12 cellular contexts compared by ENCODE assay signal in the genomic region with DNA sequence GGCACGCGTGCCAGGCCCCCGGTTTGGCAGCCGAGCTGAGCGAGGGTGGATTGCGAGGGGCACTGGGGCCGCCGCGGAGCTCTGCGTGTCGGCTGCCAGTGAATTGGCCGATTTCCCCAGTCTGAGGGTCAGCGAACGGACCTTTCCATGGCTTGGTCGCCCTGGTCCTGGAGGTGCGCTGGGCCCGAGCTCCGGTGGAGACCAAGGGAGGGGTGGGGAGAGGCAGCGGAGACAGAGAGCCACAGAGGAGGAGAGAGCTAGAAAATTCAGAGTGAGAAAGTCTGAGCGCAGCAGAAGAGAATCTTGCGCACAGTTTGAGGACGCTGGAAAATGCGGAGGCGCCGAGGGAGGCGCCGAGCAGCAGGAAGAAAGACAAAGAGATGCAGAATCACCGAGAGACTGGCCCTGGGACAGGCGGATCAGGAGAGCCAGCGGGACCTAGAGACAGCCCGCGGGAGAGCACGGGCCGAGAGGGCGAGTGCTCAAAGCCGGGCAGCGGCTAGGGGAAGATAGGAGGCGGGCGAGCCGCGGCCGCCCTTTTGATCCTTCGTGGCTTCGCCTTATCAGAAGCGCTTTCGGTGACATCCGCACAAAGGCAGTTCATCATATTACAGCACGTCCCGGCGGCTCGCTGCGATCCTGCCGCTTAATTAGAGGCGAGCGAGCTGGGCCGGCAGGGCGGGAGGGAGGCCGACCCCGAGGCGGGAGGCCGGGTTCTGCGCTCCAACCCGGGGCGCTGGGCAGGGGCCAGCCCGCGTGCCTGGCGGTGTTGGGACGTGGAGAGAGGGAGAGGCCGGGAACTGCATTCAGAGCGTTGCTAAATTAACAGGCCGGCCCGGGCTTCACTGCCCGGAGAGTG. TPM values are rescaled to one million over a fixed set of nuclear protein-coding genes. Genes with fewer than 3 reads are reported as not detected.
A peak's percentile ranks its signal among the peaks of the same experiment; 100 is the strongest.
DNase-seq lines count a peak whose midpoint lies in the region; ATAC-seq lines count a peak whose summit lies in the region.
"Had no signal": no experiment of that assay in that cellular context is flagged by ENCODE, and none has a peak within 500 bp of the region (broad histone marks: within the 10 kb centered on the region; RNA-seq: fewer than 3 reads in every experiment).

No MANE protein-coding gene starts in this region.

- WGBS in ectodermal cell, 2 experiments = 0% methylated on average over 73 of the region's 73 CpGs
- WGBS in trophoblast cell (ENCODE audit: extremely low coverage, insufficient coverage, insufficient read length) = no CpG with 5 or more reads among the region's 73 CpGs

- peaks cover 98% of the 10 kb centered on the region for H3K27me3 ChIP-seq in ectodermal cell (ENCODE audit: control insufficient read depth, insufficient read depth, low read length, poor library complexity, severe bottlenecking)
- H3K27me3 ChIP-seq in trophoblast cell (ENCODE audit: insufficient read depth, low read length) = peaks cover 93% of the 10 kb centered on the region

- no peak overlapping the region for H3K14ac ChIP-seq in trophoblast cell (ENCODE audit: low read length)

- peaks cover 72% of the 10 kb centered on the region for H3K4me1 ChIP-seq in ectodermal cell (ENCODE audit: control insufficient read depth, insufficient read depth, low read length)
- peaks cover 0 to 3% of the 10 kb centered on the region in 2 experiments for H3K4me1 ChIP-seq in trophoblast cell (ENCODE audit: control insufficient read depth in 1 of 2, insufficient read depth in 2 of 2, low read length in 2 of 2)

- H2BK120ac ChIP-seq in trophoblast cell (ENCODE audit: insufficient read depth, low read length, poor library complexity) = no peak overlapping the region

- no peaks in the 10 kb centered on the region for H3K36me3 Mint-ChIP-seq in natural killer cell treated with Interleukin-12 subunit alpha and Interleukin-12 subunit beta and Interleukin-15 and Interleukin-18, amount 100 ng/mL, for 72 hours

- H2AK5ac ChIP-seq in trophoblast cell (ENCODE audit: low read length) = no peak overlapping the region

- H3K27ac ChIP-seq in ectodermal cell (ENCODE audit: insufficient read depth, low read depth, low read length, poor library complexity, severe bottlenecking) = peak overlapping the region; percentile 76
- no peak overlapping the region for H3K27ac ChIP-seq in trophoblast cell (ENCODE audit: low read depth, low read length)
- H3K27ac ChIP-seq: esophagus squamous epithelium, vagina had no signal

- no peaks in the 10 kb centered on the region for H3K4me1 Mint-ChIP-seq in natural killer cell treated with Interleukin-12 subunit alpha and Interleukin-12 subunit beta and Interleukin-15 and Interleukin-18, amount 100 ng/mL, for 72 hours (ENCODE audit: low read depth in 2 of 2)

- H3K36me3 ChIP-seq in ectodermal cell (ENCODE audit: control insufficient read depth, insufficient read depth, low read length) = no peaks in the 10 kb centered on the region
- no peaks in the 10 kb centered on the region for H3K36me3 ChIP-seq in trophoblast cell (ENCODE audit: control insufficient read depth in 1 of 2, insufficient read depth in 2 of 2, low read length in 2 of 2)
- H3K36me3 ChIP-seq: esophagus squamous epithelium, vagina had no signal

- H2BK12ac ChIP-seq in trophoblast cell (ENCODE audit: low read length) = no peak overlapping the region

- no peak overlapping the region for H4K91ac ChIP-seq in trophoblast cell (ENCODE audit: low read depth, low read length)

- no peak overlapping the region for H4K12ac ChIP-seq in trophoblast cell (ENCODE audit: low read depth, low read length)

- no peaks in the 10 kb centered on the region for H3K79me1 ChIP-seq in trophoblast cell (ENCODE audit: low read length)

- H3K4me3 ChIP-seq in ectodermal cell (ENCODE audit: insufficient read depth, low read depth, low read length) = peak overlapping the region; percentile 28
- peak overlapping the region; percentile 27 for H3K4me3 ChIP-seq in trophoblast cell (ENCODE audit: low read depth, low read length)
- H3K4me3 ChIP-seq: vagina had no signal

- no peak overlapping the region for H3K4me3 Mint-ChIP-seq in natural killer cell treated with Interleukin-12 subunit alpha and Interleukin-12 subunit beta and Interleukin-15 and Interleukin-18, amount 100 ng/mL, for 72 hours

- no peak overlapping the region for H3K23ac ChIP-seq in trophoblast cell (ENCODE audit: low read length)

- no peaks in the 10 kb centered on the region for H3K9me3 Mint-ChIP-seq in natural killer cell treated with Interleukin-12 subunit alpha and Interleukin-12 subunit beta and Interleukin-15 and Interleukin-18, amount 100 ng/mL, for 72 hours

- H2AFZ ChIP-seq in trophoblast cell (ENCODE audit: insufficient read depth, low read length, poor library complexity) = no peak overlapping the region

- no peak overlapping the region for H3K4ac ChIP-seq in trophoblast cell (ENCODE audit: low read depth, low read length)

- DNase-seq in NCI-H748 (lab: John Stamatoyannopoulos, UW; ENCODE audit: unreplicated experiment) = peak; percentile 65
- no peak for DNase-seq in NCI-H748 treated with DMSO at 0.1 percent for 48 hours (lab: John Stamatoyannopoulos, UW)
- DNase-seq in HT-29 (ENCODE audit: low spot score) = peak; percentile 51
- DNase-seq in trophoblast cell = peak; percentile 2 to 11
- no peak for DNase-seq in natural killer cell treated with Interleukin-12 subunit alpha and Interleukin-12 subunit beta and Interleukin-15 and Interleukin-18, amount 100 ng/mL, for 72 hours (ENCODE audit: low spot score)
- no peak for DNase-seq in activated CD8-positive, alpha-beta memory T cell treated with anti-CD3 and anti-CD28 coated beads for 24 hours
- DNase-seq: esophagus squamous epithelium, T1000 had no signal

- no peak overlapping the region for H4K8ac ChIP-seq in trophoblast cell (ENCODE audit: low read depth, low read length)

- H2BK5ac ChIP-seq in trophoblast cell (ENCODE audit: low read depth, low read length, poor library complexity) = no peak overlapping the region

- no peak overlapping the region for H3K18ac ChIP-seq in trophoblast cell (ENCODE audit: low read length)

- peak overlapping the region; percentile 31 for H3K4me2 ChIP-seq in trophoblast cell (ENCODE audit: low read length)

- H3K9me3 ChIP-seq in ectodermal cell (ENCODE audit: control insufficient read depth, low read length) (no peaks in the 10 kb centered on the region), trophoblast cell (ENCODE audit: insufficient read depth, low read depth, low read length) (peaks cover 4% of the 10 kb centered on the region)
- H3K9me3 ChIP-seq: esophagus squamous epithelium, vagina had no signal

- no peak overlapping the region for H3K27ac Mint-ChIP-seq in natural killer cell treated with Interleukin-12 subunit alpha and Interleukin-12 subunit beta and Interleukin-15 and Interleukin-18, amount 100 ng/mL, for 72 hours

- peaks cover 59 to 77% of the 10 kb centered on the region in 2 donors for H3K27me3 Mint-ChIP-seq in natural killer cell treated with Interleukin-12 subunit alpha and Interleukin-12 subunit beta and Interleukin-15 and Interleukin-18, amount 100 ng/mL, for 72 hours

- no peak for ATAC-seq in natural killer cell treated with Interleukin-12 subunit alpha and Interleukin-12 subunit beta and Interleukin-15 and Interleukin-18, amount 100 ng/mL, for 72 hours
- ATAC-seq in HG03521 (IDR thresholded peaks at IDR 0.05; ENCODE audit: unreplicated experiment) = no peak

- H3K79me2 ChIP-seq in trophoblast cell (ENCODE audit: control insufficient read depth, insufficient read depth, low read length, poor library complexity) = no peaks in the 10 kb centered on the region

- no peak overlapping the region for H3K9ac ChIP-seq in trophoblast cell (ENCODE audit: low read length)

RNA-seq across cellular contexts. Expression of a gene that starts 12.7 kb away (rescaled TPM):
- total RNA-seq in HT-29 (2014; rRNA removed; shearing (Covaris generic)) = not detected in 2 replicates
- 21.4 TPM for polyA plus RNA-seq in ectodermal cell (2013, experiment 1 of 4)
- polyA plus RNA-seq in ectodermal cell (2013, experiment 2 of 4) = 23.1 TPM
- 13.5 TPM for polyA plus RNA-seq in ectodermal cell (2013, experiment 3 of 4)
- polyA plus RNA-seq in ectodermal cell (2013, experiment 4 of 4) = 16.0 TPM
- 0.01 TPM in 1 of 2 replicates, not detected in the other for polyA plus RNA-seq in trophoblast cell (2013)
- total RNA-seq in natural killer cell treated with Interleukin-12 subunit alpha and Interleukin-12 subunit beta and Interleukin-15 and Interleukin-18, amount 100 ng/mL, for 72 hours = not detected
- total RNA-seq: esophagus squamous epithelium, mesenteric fat pad, vagina had no signal

Comparison
In these comparisons a context has a peak if more than half of its experiments do, and no peak if none do; other contexts are left out.
1. DNase-seq: peak in NCI-H748 (single experiment), HT-29 (single experiment) and trophoblast cell (2 of 2); none in NCI-H748 treated with DMSO at 0.1 percent for 48 hours (single experiment), natural killer cell treated with Interleukin-12 subunit alpha and Interleukin-12 subunit beta and Interleukin-15 and Interleukin-18, amount 100 ng/mL, for 72 hours (single experiment) and activated CD8-positive, alpha-beta memory T cell treated with anti-CD3 and anti-CD28 coated beads for 24 hours (single experiment).